In the genomic region with DNA sequence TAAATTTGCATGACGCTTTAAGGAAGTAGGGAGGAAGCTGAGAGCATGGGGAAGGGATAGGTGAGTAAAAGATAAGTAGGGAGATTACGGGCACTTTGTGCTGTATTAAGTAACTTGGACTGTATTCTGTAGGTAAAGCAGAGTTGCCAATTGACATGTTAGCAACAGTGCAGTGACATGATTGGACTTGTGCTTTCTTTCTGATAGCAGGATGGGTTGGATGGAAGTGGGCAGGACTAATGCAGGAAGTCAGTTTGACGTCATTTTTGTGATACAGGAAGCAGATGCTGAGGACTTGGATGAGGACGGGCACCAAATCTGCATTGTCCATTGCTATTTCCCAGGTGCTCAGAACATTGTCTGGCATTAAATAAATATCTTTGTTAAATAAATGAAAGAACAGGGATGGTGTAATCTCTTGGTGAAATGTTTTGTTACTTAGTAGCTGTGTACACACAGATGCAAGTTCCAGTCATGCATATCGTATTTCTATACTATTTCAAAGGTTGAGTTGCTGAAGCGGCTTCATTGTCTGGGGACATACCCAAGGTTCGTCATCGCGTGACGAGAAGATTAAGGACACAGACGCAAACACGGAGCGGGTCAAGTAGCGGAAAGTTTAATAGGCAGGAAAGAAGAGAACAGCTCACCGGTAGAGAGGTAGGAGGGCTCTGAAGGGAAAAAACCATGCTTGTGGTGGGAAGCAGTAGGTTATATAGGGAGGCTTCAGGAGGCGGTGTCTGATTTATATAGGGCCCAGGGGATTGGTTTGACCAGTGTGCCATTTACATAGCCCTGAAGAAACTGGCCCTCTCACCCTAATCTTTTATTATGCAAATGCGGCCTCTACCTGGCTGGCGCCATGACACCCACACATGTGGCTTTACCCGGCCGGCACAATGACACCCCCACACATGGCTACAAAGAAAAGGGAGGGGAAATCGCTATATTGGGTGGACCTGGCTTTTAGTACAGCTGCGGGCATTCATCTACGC, we compare ENCODE assay signal across 12 cellular contexts. TPM values are rescaled to one million over a fixed set of nuclear protein-coding genes. Genes with fewer than 3 reads are reported as not detected.
DNase-seq lines count a peak whose midpoint lies in the region; ATAC-seq and TF ChIP-seq lines count a peak whose summit lies in the region.
"Had no signal": no experiment of that assay in that cellular context is flagged by ENCODE, and none has a peak within 500 bp of the region (broad histone marks: within the 10 kb centered on the region; RNA-seq: fewer than 3 reads in every experiment).

No MANE protein-coding gene starts in this region.

- H3K4me3 Mint-ChIP-seq in activated T-cell treated with anti-CD3 and anti-CD28 coated beads, Interleukin-2, amount 50 U/mL, for 4 hours = no peak overlapping the region

- H4K20me1 ChIP-seq in Karpas-422 (ENCODE audit: insufficient read depth, low read depth, low read length) = no peaks in the 10 kb centered on the region
- H4K20me1 ChIP-seq in OCI-LY7 (ENCODE audit: insufficient read depth, low read length) = no peaks in the 10 kb centered on the region

- DNase-seq in DMS153 treated with DMSO at 0.1 percent for 48 hours (lab: John Stamatoyannopoulos, UW; ENCODE audit: unreplicated experiment) (peak; percentile 91), Karpas-422 (peak; percentile 57), OCI-LY7 (ENCODE audit: low spot score) (peak; percentile 17), iPS-NIHi11 (ENCODE audit: low spot score) (peak; percentile 63), brain microvascular endothelial cell (no peak), HT-29 (ENCODE audit: low spot score) (no peak)
- DNase-seq in activated T-cell treated with anti-CD3 and anti-CD28 coated beads, Interleukin-2, amount 50 U/mL, for 4 hours = no peak
- DNase-seq in stimulated activated CD4-positive, alpha-beta T cell treated with anti-CD3 and anti-CD28 coated beads, Interleukin-1b, Interleukin-23, amount 100 ng/mL, for 48 hours = no peak
- DNase-seq: erythroblast, KG1, NCI-H524 treated with DMSO at 0.1 percent for 48 hours had no signal

- peaks cover 8% of the 10 kb centered on the region for H3K27me3 Mint-ChIP-seq in activated T-cell treated with anti-CD3 and anti-CD28 coated beads, Interleukin-2, amount 50 U/mL, for 4 hours (ENCODE audit: low read depth)

- POLR2A ChIA-PET in OCI-LY7 (lab: Charles Lee) = interaction anchor here (0.6 to 1.4 kb wide), 10 partner anchors 12 to 449 kb away, joined by 3 to 7 read pairs (median 4); no protein-coding TSS in a partner anchor

- peaks cover 5% of the 10 kb centered on the region for H3K4me1 Mint-ChIP-seq in activated T-cell treated with anti-CD3 and anti-CD28 coated beads, Interleukin-2, amount 50 U/mL, for 4 hours (ENCODE audit: low read depth)

- H3K4me1 ChIP-seq in Karpas-422 (ENCODE audit: low read length) = peaks cover 25% of the 10 kb centered on the region
- peaks cover 25% of the 10 kb centered on the region for H3K4me1 ChIP-seq in OCI-LY7 (ENCODE audit: insufficient read depth, low read length, poor library complexity, severe bottlenecking)

- H3K36me3 ChIP-seq in Karpas-422 (ENCODE audit: insufficient read depth, low read length) (no peaks in the 10 kb centered on the region), OCI-LY7 (ENCODE audit: insufficient read depth, low read length) (no peaks in the 10 kb centered on the region), brain microvascular endothelial cell (replicated peaks) (no peaks in the 10 kb centered on the region)

- no peaks in the 10 kb centered on the region for H3K36me3 Mint-ChIP-seq in activated T-cell treated with anti-CD3 and anti-CD28 coated beads, Interleukin-2, amount 50 U/mL, for 4 hours (ENCODE audit: insufficient read depth)

- H3K9me3 ChIP-seq in Karpas-422 (ENCODE audit: low read length) = no peaks in the 10 kb centered on the region
- no peaks in the 10 kb centered on the region for H3K9me3 ChIP-seq in OCI-LY7 (ENCODE audit: low read length)

- H3K4me3 ChIP-seq in Karpas-422 (ENCODE audit: low read length) (no peak overlapping the region), OCI-LY7 (ENCODE audit: low read depth, low read length, poor library complexity, severe bottlenecking) (peak overlapping the region; percentile 4), brain microvascular endothelial cell (ENCODE audit: low read depth, low read length) (no peak overlapping the region)

- CTCF ChIA-PET in OCI-LY7 (lab: Charles Lee; ENCODE audit: unreplicated experiment) = interaction anchor here (0.6 kb wide), 3 partner anchors 90 to 987 kb away, joined by 3 to 6 read pairs (median 4); no protein-coding TSS in a partner anchor

- BruUV-seq in OCI-LY7 (replicated peaks; lab: Mats Ljungman, UMichigan) = no TSS peak

- H3K4me2 ChIP-seq in Karpas-422 (ENCODE audit: low read depth, low read length, poor library complexity, severe bottlenecking) (no peak overlapping the region), OCI-LY7 (ENCODE audit: low read length) (peak overlapping the region; percentile 2; the same call in 1 of the 2 replicates)

- no peaks in the 10 kb centered on the region for H3K27me3 ChIP-seq in Karpas-422 (ENCODE audit: low read length)
- H3K27me3 ChIP-seq in brain microvascular endothelial cell (replicated peaks) = no peaks in the 10 kb centered on the region

- TF ChIP-seq CTCF in OCI-LY7 (conservative IDR thresholded peaks at IDR 0.05; ENCODE audit: low read length) (no peak), brain microvascular endothelial cell (IDR thresholded peaks at IDR 0.05; ENCODE audit: low read depth, low read length, missing control alignments) (no peak)

- no peak overlapping the region for H3K9ac ChIP-seq in Karpas-422 (ENCODE audit: low read length)

- no peaks in the 10 kb centered on the region for H3K9me2 ChIP-seq in Karpas-422 (replicated peaks; ENCODE audit: insufficient read depth, low read length)
- no peaks in the 10 kb centered on the region for H3K9me2 ChIP-seq in OCI-LY7 (ENCODE audit: insufficient read depth, low read length)

- in situ Hi-C loops in brain microvascular endothelial cell (cut with HindIII; ENCODE audit: low pct_ligation_motif_present, low sequenced_read_pairs) = no loop called here

- ATAC-seq in activated T-cell treated with anti-CD3 and anti-CD28 coated beads, Interleukin-2, amount 50 U/mL, for 4 hours = no peak

- no peak overlapping the region for H3K27ac ChIP-seq in Karpas-422 (ENCODE audit: low read length)
- H3K27ac ChIP-seq in OCI-LY7 (ENCODE audit: low read depth, low read length, poor library complexity, severe bottlenecking) = no peak overlapping the region
- H3K27ac ChIP-seq in brain microvascular endothelial cell = no peak overlapping the region

- intact Hi-C loops in OCI-LY7 (cut with micrococcal nuclease; ENCODE audit: unreplicated experiment) = loop anchor here (2.0 kb wide), 1 partner anchor 151 kb away; no protein-coding TSS in a partner anchor

- H3K79me2 ChIP-seq in Karpas-422 (ENCODE audit: low read length) = no peaks in the 10 kb centered on the region
- H3K79me2 ChIP-seq in OCI-LY7 (ENCODE audit: insufficient read depth, low read depth, low read length) = no peaks in the 10 kb centered on the region

- H3K9me3 Mint-ChIP-seq in activated T-cell treated with anti-CD3 and anti-CD28 coated beads, Interleukin-2, amount 50 U/mL, for 4 hours = no peaks in the 10 kb centered on the region

- H2AFZ ChIP-seq in Karpas-422 (ENCODE audit: low read length) = peak overlapping the region; percentile 56
- H2AFZ ChIP-seq in OCI-LY7 (ENCODE audit: low read length) = peak overlapping the region; percentile 62

RNA-seq across cellular contexts. Expression of a gene that starts 30.7 kb away (rescaled TPM):
- total RNA-seq in Karpas-422 (2014; rRNA removed; shearing (Covaris generic); ENCODE audit: low replicate concordance) = 0.07 and 0.48 TPM in 2 replicates
- 0.16 and 0.31 TPM in 2 replicates for total RNA-seq in OCI-LY7 (2014; rRNA removed; shearing (Covaris generic))
- 0.31 and 0.32 TPM in 2 replicates for total RNA-seq in OCI-LY7 (2022)
- not detected for total RNA-seq in activated T-cell treated with anti-CD3 and anti-CD28 coated beads, Interleukin-2, amount 50 U/mL, for 4 hours
- not detected in 2 replicates for total RNA-seq in HT-29 (2014; rRNA removed; shearing (Covaris generic))
- total RNA-seq: mononuclear cell had no signal

Comparison
In these comparisons a context has a peak if more than half of its experiments do, and no peak if none do; other contexts are left out.
1. DNase-seq: peak in DMS153 treated with DMSO at 0.1 percent for 48 hours (single experiment), Karpas-422 (single experiment), OCI-LY7 (single experiment) and iPS-NIHi11 (single experiment); none in activated T-cell treated with anti-CD3 and anti-CD28 coated beads, Interleukin-2, amount 50 U/mL, for 4 hours (single experiment), stimulated activated CD4-positive, alpha-beta T cell treated with anti-CD3 and anti-CD28 coated beads, Interleukin-1b, Interleukin-23, amount 100 ng/mL, for 48 hours (single experiment), brain microvascular endothelial cell (single experiment) and HT-29 (single experiment).